32 cellular contexts compared by ENCODE assay signal in the genomic region with DNA sequence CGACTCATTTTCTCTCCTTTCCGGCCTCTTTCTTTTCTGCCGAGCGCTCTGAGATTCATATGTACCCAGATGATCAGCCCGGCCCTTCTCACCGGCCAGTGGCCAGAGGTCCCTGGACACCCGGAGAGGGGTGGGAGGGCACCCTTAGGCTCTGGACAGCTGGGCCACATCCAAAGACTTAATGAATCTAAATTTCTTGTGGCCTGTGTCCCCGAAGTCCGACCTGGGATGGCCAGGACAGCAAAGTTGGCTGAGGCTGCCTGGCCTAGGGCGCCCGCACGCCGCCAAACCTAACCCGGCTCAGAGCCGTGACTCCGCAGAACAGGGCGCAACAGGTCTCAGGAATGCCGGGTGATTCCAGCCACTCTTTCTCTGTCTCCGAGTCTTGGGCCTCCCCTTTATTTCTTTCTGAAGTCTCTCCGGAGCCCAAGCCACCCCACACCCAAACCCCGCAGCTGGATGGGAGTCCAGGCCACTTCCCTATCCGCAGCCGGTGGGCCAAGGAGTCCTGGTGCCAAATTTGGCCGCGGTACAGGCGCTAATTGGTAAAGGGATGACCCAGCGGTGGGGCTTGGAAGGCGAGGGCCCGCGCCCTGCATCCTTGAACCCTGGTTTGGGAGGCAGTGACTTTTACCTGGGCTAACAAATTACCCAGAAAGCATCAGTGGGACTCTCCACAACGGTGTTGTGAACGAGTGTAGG. TPM values are rescaled to one million over a fixed set of nuclear protein-coding genes. Genes with fewer than 3 reads are reported as not detected.
DNase-seq lines count a peak whose midpoint lies in the region; ATAC-seq and TF ChIP-seq lines count a peak whose summit lies in the region.
"Had no signal": no experiment of that assay in that cellular context is flagged by ENCODE, and none has a peak within 500 bp of the region (broad histone marks: within the 10 kb centered on the region; RNA-seq: fewer than 3 reads in every experiment).

No MANE protein-coding gene starts in this region.

- H3K4me1 ChIP-seq in HUES6 (ENCODE audit: control insufficient read depth, insufficient read depth, low read length): peaks cover 78% of the 10 kb centered on the region
- H3K4me1 ChIP-seq in iPS-15b (ENCODE audit: control insufficient read depth, insufficient read depth, low read length): peaks cover 5% of the 10 kb centered on the region

- no peaks in the 10 kb centered on the region for H3K9me3 ChIP-seq in HUES6 (ENCODE audit: control insufficient read depth, insufficient read depth, low read depth, low read length)
- H3K9me3 ChIP-seq in iPS-15b (ENCODE audit: control insufficient read depth, insufficient read depth, low read length): no peaks in the 10 kb centered on the region
- H3K9me3 ChIP-seq: suprapubic skin had no signal

- no peaks in the 10 kb centered on the region for H3K9me3 Mint-ChIP-seq in progenitor cell of endocrine pancreas (ENCODE audit: low read depth)
- H3K9me3 Mint-ChIP-seq in natural killer cell treated with Interleukin-12 subunit alpha and Interleukin-12 subunit beta and Interleukin-15 and Interleukin-18, amount 100 ng/mL, for 72 hours: peaks cover 8% of the 10 kb centered on the region

- H3K9ac ChIP-seq in HUES6 (ENCODE audit: low read length): no peak overlapping the region
- no peak overlapping the region for H3K9ac ChIP-seq in iPS-15b (ENCODE audit: low read depth, low read length)
- H3K9ac ChIP-seq: BLaER1 treated with 17β-estradiol and CSF1 and Interleukin-3, amounts not matched to agents 10 nM and 100 nM; KMS-11 had no signal

- DNase-seq in astrocyte of the cerebellum (ENCODE audit: low read depth) (no peak), progenitor cell of endocrine pancreas (ENCODE audit: low spot score, unreplicated experiment) (no peak), cerebellum (ENCODE audit: low spot score) (no peak), SIG-M5 (lab: John Stamatoyannopoulos, UW) (no peak)
- no peak for DNase-seq in natural killer cell treated with Interleukin-12 subunit alpha and Interleukin-12 subunit beta and Interleukin-15 and Interleukin-18, amount 100 ng/mL, for 72 hours (ENCODE audit: low spot score)
- DNase-seq: activated CD4-positive, CD25-positive, alpha-beta regulatory T cell treated with anti-CD3 and anti-CD28 coated beads, Interleukin-2, amount 50 U/mL, for 72 hours; activated CD8-positive, alpha-beta memory T cell treated with anti-CD3 and anti-CD28 coated beads for 24 hours; activated naive CD4-positive, alpha-beta T cell treated with Interleukin-2 at 50 U/mL for 16 hours; activated T-cell treated with anti-CD3 and anti-CD28 coated beads, Interleukin-2, amount 50 U/mL, for 24 hours; anterior cingulate cortex; COR-L47; DMS79 treated with DMSO at 0.1 percent for 48 hours; dorsolateral prefrontal cortex; immature natural killer cell; NCI-H146; NCI-H524; NK-92 treated with Interleukin-12 subunit alpha and Interleukin-12 subunit beta, amount 100 ng/mL, for 24 hours; stimulated activated CD4-positive, alpha-beta T cell treated with anti-CD3 and anti-CD28 coated beads, Interleukin-2, amount 100 ng/mL, for 24 hours; T-helper 1 cell had no signal

- peak overlapping the region; percentile 43; the same call in 1 of the 2 replicates for H3K4me3 ChIP-seq in HUES6 (ENCODE audit: low read depth, low read length)
- H3K4me3 ChIP-seq in astrocyte of the cerebellum (ENCODE audit: low read depth, low read length): peak overlapping the region; percentile 96
- H3K4me3 ChIP-seq in iPS-15b (ENCODE audit: low read depth, low read length): peak overlapping the region; percentile 30
- H3K4me3 ChIP-seq: BLaER1 treated with 17β-estradiol and CSF1 and Interleukin-3, amounts not matched to agents 10 nM and 100 nM; dorsolateral prefrontal cortex; suprapubic skin had no signal

- H3K36me3 ChIP-seq in HUES6 (ENCODE audit: control insufficient read depth, insufficient read depth, low read length): no peaks in the 10 kb centered on the region
- H3K36me3 ChIP-seq in iPS-15b (ENCODE audit: control insufficient read depth, insufficient read depth, low read length): no peaks in the 10 kb centered on the region
- H3K36me3 ChIP-seq: BLaER1 treated with 17β-estradiol and CSF1 and Interleukin-3, amounts not matched to agents 10 nM and 100 nM; suprapubic skin had no signal

- H3K4me1 Mint-ChIP-seq in progenitor cell of endocrine pancreas (ENCODE audit: low read depth): peaks cover 2% of the 10 kb centered on the region
- H3K4me1 Mint-ChIP-seq in natural killer cell treated with Interleukin-12 subunit alpha and Interleukin-12 subunit beta and Interleukin-15 and Interleukin-18, amount 100 ng/mL, for 72 hours (ENCODE audit: low read depth in 2 of 2): peaks cover 14 to 27% of the 10 kb centered on the region in 2 donors

- TF ChIP-seq CTCF in astrocyte of the cerebellum (IDR thresholded peaks at IDR 0.05; ENCODE audit: low read depth, low read length, missing control alignments) (no peak), progenitor cell of endocrine pancreas (IDR thresholded peaks at IDR 0.05; ENCODE audit: unreplicated experiment) (no peak)

- H3K27me3 ChIP-seq in HUES6 (ENCODE audit: control insufficient read depth, insufficient read depth, low read length) (peaks cover 100% of the 10 kb centered on the region), iPS-15b (ENCODE audit: control insufficient read depth, insufficient read depth, low read length) (peaks cover 100% of the 10 kb centered on the region)

- H3K27me3 Mint-ChIP-seq in progenitor cell of endocrine pancreas: peaks cover 100% of the 10 kb centered on the region
- H3K27me3 Mint-ChIP-seq in natural killer cell treated with Interleukin-12 subunit alpha and Interleukin-12 subunit beta and Interleukin-15 and Interleukin-18, amount 100 ng/mL, for 72 hours: peaks cover 66 to 76% of the 10 kb centered on the region in 2 donors

- H3K4me3 Mint-ChIP-seq in progenitor cell of endocrine pancreas (ENCODE audit: low read depth): no peak overlapping the region
- H3K4me3 Mint-ChIP-seq in natural killer cell treated with Interleukin-12 subunit alpha and Interleukin-12 subunit beta and Interleukin-15 and Interleukin-18, amount 100 ng/mL, for 72 hours: no peak overlapping the region
- H3K4me3 Mint-ChIP-seq: activated T-cell treated with anti-CD3 and anti-CD28 coated beads, Interleukin-2, amount 50 U/mL, for 24 hours; central memory CD8-positive, alpha-beta T cell; stimulated activated effector memory CD8-positive, alpha-beta T cell treated with anti-CD3 and anti-CD28 coated beads, Interleukin-12 subunit alpha, Interleukin-12 subunit beta, amount 100 ng/mL, for 72 hours had no signal

- ATAC-seq in natural killer cell treated with Interleukin-12 subunit alpha and Interleukin-12 subunit beta and Interleukin-15 and Interleukin-18, amount 100 ng/mL, for 72 hours: no peak
- ATAC-seq: stimulated activated effector memory CD8-positive, alpha-beta T cell treated with anti-CD3 and anti-CD28 coated beads, Interleukin-12 subunit alpha, Interleukin-12 subunit beta, amount 100 ng/mL, for 72 hours had no signal

- H3K36me3 Mint-ChIP-seq in progenitor cell of endocrine pancreas (ENCODE audit: insufficient read depth): peaks cover 2% of the 10 kb centered on the region
- H3K36me3 Mint-ChIP-seq in natural killer cell treated with Interleukin-12 subunit alpha and Interleukin-12 subunit beta and Interleukin-15 and Interleukin-18, amount 100 ng/mL, for 72 hours: peaks cover 19% of the 10 kb centered on the region

- in situ Hi-C loops in astrocyte of the cerebellum (cut with HindIII; ENCODE audit: low sequenced_read_pairs): loop anchor here (25.0 kb wide), 2 partner anchors 264 to 311 kb away; no protein-coding TSS in a partner anchor

- H3K27ac Mint-ChIP-seq in progenitor cell of endocrine pancreas: peak overlapping the region; percentile 50
- H3K27ac Mint-ChIP-seq in natural killer cell treated with Interleukin-12 subunit alpha and Interleukin-12 subunit beta and Interleukin-15 and Interleukin-18, amount 100 ng/mL, for 72 hours: no peak overlapping the region
- H3K27ac Mint-ChIP-seq: activated T-cell treated with anti-CD3 and anti-CD28 coated beads, Interleukin-2, amount 50 U/mL, for 24 hours; immature natural killer cell; stimulated activated effector memory CD8-positive, alpha-beta T cell treated with anti-CD3 and anti-CD28 coated beads, Interleukin-12 subunit alpha, Interleukin-12 subunit beta, amount 100 ng/mL, for 72 hours had no signal

- H3K27ac ChIP-seq in HUES6 (ENCODE audit: low read depth, low read length): no peak overlapping the region
- H3K27ac ChIP-seq: BLaER1 treated with 17β-estradiol and CSF1 and Interleukin-3, amounts not matched to agents 10 nM and 100 nM; dorsolateral prefrontal cortex; KMS-11; suprapubic skin had no signal

RNA-seq across cellular contexts. Expression of a gene that starts 2.6 kb away (rescaled TPM):
- total RNA-seq in progenitor cell of endocrine pancreas (0.16 TPM in 1 of 2 replicates, not detected in the other), cerebellum (135 TPM)
- not detected for total RNA-seq in natural killer cell treated with Interleukin-12 subunit alpha and Interleukin-12 subunit beta and Interleukin-15 and Interleukin-18, amount 100 ng/mL, for 72 hours
- total RNA-seq: epithelial cell of proximal tubule, fibroblast of villous mesenchyme, HT1080, liver, mucosa of gallbladder, pulmonary artery endothelial cell had no signal

Comparison
In these comparisons a context has a peak if more than half of its experiments do, and no peak if none do; other contexts are left out.
1. H3K4me3 ChIP-seq: peak in every context shown above with its lines; median percentile 96 in astrocyte of the cerebellum; 43 in HUES6; 30 in iPS-15b.
2. RNA of a gene that starts 2.6 kb away (total RNA-seq): 135 TPM in cerebellum (single experiment); 0.16 TPM in progenitor cell of endocrine pancreas and not detected in natural killer cell treated with Interleukin-12 subunit alpha and Interleukin-12 subunit beta and Interleukin-15 and Interleukin-18, amount 100 ng/mL, for 72 hours; every median in the first group is over 100 times any median in the second.